ENCODE assay signal across 8 cellular contexts in the genomic region with DNA sequence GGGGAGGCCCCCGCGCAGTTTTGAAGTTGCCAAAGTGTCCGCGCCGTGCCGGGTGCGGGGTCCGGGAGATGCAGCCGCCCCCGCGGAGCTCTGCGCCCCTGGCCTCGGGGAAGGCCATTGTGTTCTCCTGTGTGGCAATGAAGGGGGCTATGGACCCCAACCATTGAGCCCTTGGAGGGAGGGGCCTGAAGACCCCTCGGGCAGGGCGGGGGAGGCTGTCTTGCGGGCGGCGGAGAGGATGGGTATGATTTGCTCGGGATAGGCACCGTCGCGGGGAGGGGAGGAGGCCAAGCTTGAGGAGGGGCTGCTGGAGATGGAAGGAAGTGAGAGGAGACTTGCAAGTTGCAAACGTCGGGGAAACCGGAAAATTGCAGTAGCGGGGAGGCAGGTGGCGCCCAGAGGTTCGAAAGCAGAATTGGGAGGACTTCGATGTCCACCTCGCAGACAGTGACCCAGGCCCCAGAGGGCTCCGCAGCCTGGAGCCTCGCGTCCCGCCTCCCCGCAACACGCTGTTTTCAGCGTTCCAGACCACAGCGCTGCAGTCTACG. TPM values are rescaled to one million over a fixed set of nuclear protein-coding genes. Genes with fewer than 3 reads are reported as not detected.
DNase-seq lines count a peak whose midpoint lies in the region; ATAC-seq lines count a peak whose summit lies in the region.
"Had no signal": no experiment of that assay in that cellular context is flagged by ENCODE, and none has a peak within 500 bp of the region (broad histone marks: within the 10 kb centered on the region; RNA-seq: fewer than 3 reads in every experiment).

No MANE protein-coding gene starts in this region.

- H3K4me1 ChIP-seq in aorta (ENCODE audit: control insufficient read depth in 1 of 2, insufficient read depth in 2 of 2, low read length in 2 of 2) = no peaks in the 10 kb centered on the region

- peak overlapping the region; percentile 89 for H3K27ac Mint-ChIP-seq in activated naive CD4-positive, alpha-beta T cell treated with anti-CD3 and anti-CD28 coated beads, Interleukin-2, amount 50 U/mL, for 24 hours

- H3K4me1 Mint-ChIP-seq in activated naive CD4-positive, alpha-beta T cell treated with anti-CD3 and anti-CD28 coated beads, Interleukin-2, amount 50 U/mL, for 24 hours = peaks cover 83% of the 10 kb centered on the region

- H3K4me3 ChIP-seq in iPS-18c (ENCODE audit: insufficient read depth, low read depth, low read length) = peak overlapping the region; percentile 63
- no peak overlapping the region for H3K4me3 ChIP-seq in aorta (ENCODE audit: low read length in 2 of 2)

- peaks cover 10% of the 10 kb centered on the region for H3K36me3 Mint-ChIP-seq in activated naive CD4-positive, alpha-beta T cell treated with anti-CD3 and anti-CD28 coated beads, Interleukin-2, amount 50 U/mL, for 24 hours

- no peaks in the 10 kb centered on the region for H3K36me3 ChIP-seq in aorta (ENCODE audit: control insufficient read depth in 1 of 2, insufficient read depth in 2 of 2, low read length in 1 of 2)

- WGBS in aorta, 2 donors = 12 to 14% methylated on average over 37 to 39 of the region's 39 CpGs

- no peaks in the 10 kb centered on the region for H3K9me3 Mint-ChIP-seq in activated naive CD4-positive, alpha-beta T cell treated with anti-CD3 and anti-CD28 coated beads, Interleukin-2, amount 50 U/mL, for 24 hours

- H3K27me3 Mint-ChIP-seq in activated naive CD4-positive, alpha-beta T cell treated with anti-CD3 and anti-CD28 coated beads, Interleukin-2, amount 50 U/mL, for 24 hours = no peaks in the 10 kb centered on the region

- no peak overlapping the region for H3K27ac ChIP-seq in aorta (ENCODE audit: low read depth in 1 of 2, low read length in 2 of 2)

- peak overlapping the region; percentile 85 for H3K4me3 Mint-ChIP-seq in activated naive CD4-positive, alpha-beta T cell treated with anti-CD3 and anti-CD28 coated beads, Interleukin-2, amount 50 U/mL, for 24 hours

- ATAC-seq in stimulated activated naive CD8-positive, alpha-beta T cell treated with anti-CD3 and anti-CD28 coated beads, Interleukin-15, Interleukin-2, amounts not matched to agents 100 U/mL and 50 U/mL, for 24 hours = no peak
- ATAC-seq in aorta (ENCODE audit: low FRiP score) = no peak
- ATAC-seq: Right ventricle myocardium inferior had no signal

- peaks cover 0 to 3% of the 10 kb centered on the region in 2 donors for H3K27me3 ChIP-seq in aorta (ENCODE audit: control insufficient read depth in 1 of 2, insufficient read depth in 2 of 2, low read length in 1 of 2)

- intact Hi-C loops in aorta (cut with DNase I) = no loop called here

- DNase-seq in T follicular helper cell (ENCODE audit: low read depth) = peak; percentile 52
- peak; percentile 56 for DNase-seq in stimulated activated naive CD8-positive, alpha-beta T cell treated with anti-CD3 and anti-CD28 coated beads, Interleukin-15, Interleukin-2, amounts not matched to agents 100 U/mL and 50 U/mL, for 24 hours
- DNase-seq in aorta = no peak
- DNase-seq in 8988T = no peak
- no peak for DNase-seq in NCI-H69 (lab: John Stamatoyannopoulos, UW)

- H3K9me3 ChIP-seq in iPS-18c (ENCODE audit: control insufficient read depth, insufficient read depth, low read length) = no peaks in the 10 kb centered on the region
- H3K9me3 ChIP-seq in aorta (ENCODE audit: control insufficient read depth, low read length) = no peaks in the 10 kb centered on the region

RNA-seq across cellular contexts. Expression of a gene that starts 25.4 kb away (rescaled TPM):
- 1 to 10 TPM in 1 of 2 donors, under 1 TPM in 1; 0.58 to 1.3 TPM for total RNA-seq in aorta
- polyA plus RNA-seq in aorta = under 1 TPM in 1 of 2 donors, not detected in 1; 0.13 TPM

Comparison
In these comparisons a context has a peak if more than half of its experiments do, and no peak if none do; other contexts are left out.
1. DNase-seq: peak in T follicular helper cell (single experiment) and stimulated activated naive CD8-positive, alpha-beta T cell treated with anti-CD3 and anti-CD28 coated beads, Interleukin-15, Interleukin-2, amounts not matched to agents 100 U/mL and 50 U/mL, for 24 hours (single experiment); none in aorta (0 of 2), 8988T (single experiment) and NCI-H69 (single experiment).